Comparison of ENCODE assay signal across 20 cellular contexts in the genomic region with DNA sequence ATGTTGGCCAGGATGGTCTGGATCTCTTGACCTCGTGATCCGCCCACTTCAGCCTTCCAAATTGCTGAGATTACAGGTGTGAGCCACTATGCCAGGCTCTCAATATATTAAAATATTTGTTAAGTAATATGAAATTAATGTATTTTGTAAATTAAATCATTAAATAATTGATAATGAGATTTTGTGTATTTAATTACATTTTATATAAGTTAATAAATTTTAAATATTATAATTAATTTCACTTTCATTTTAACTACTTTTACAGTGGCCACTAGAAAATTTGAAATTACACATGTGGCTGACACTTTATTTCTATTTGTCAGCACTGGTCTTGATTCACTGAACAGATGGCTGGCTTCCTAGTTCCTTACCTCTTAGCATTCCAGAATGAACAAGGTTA.
DNase-seq lines count a peak whose midpoint lies in the region; ATAC-seq, FAIRE-seq and TF ChIP-seq lines count a peak whose summit lies in the region.
"Had no signal": no experiment of that assay in that cellular context is flagged by ENCODE, and none has a peak within 500 bp of the region (broad histone marks: within the 10 kb centered on the region; RNA-seq: fewer than 3 reads in every experiment).

No MANE protein-coding gene starts in this region.

- H3K9me2 ChIP-seq in Karpas-422 (replicated peaks; ENCODE audit: insufficient read depth, low read length) = no peaks in the 10 kb centered on the region

- H3K27ac ChIP-seq in Karpas-422 (ENCODE audit: low read length) = no peak overlapping the region
- H3K27ac ChIP-seq: BLaER1 treated with 17β-estradiol and CSF1 and Interleukin-3, amounts not matched to agents 10 nM and 100 nM had no signal

- no peak for ATAC-seq in GM21717 (IDR thresholded peaks at IDR 0.05; ENCODE audit: unreplicated experiment)
- ATAC-seq: GM23338, HCT116 had no signal

- no peaks in the 10 kb centered on the region for H3K9me3 Mint-ChIP-seq in HFFc6
- H3K9me3 Mint-ChIP-seq: CD14-positive monocyte; CD4-positive, alpha-beta T cell; H9 had no signal

- H3K27ac Mint-ChIP-seq in HFFc6 = no peak overlapping the region
- H3K27ac Mint-ChIP-seq: CD14-positive monocyte; CD4-positive, alpha-beta T cell; CD8-positive, alpha-beta memory T cell; GM23338; H9 had no signal

- no peaks in the 10 kb centered on the region for H3K36me3 Mint-ChIP-seq in HFFc6 (ENCODE audit: low read depth)
- H3K36me3 Mint-ChIP-seq: CD14-positive monocyte; CD8-positive, alpha-beta memory T cell had no signal

- H3K4me3 Mint-ChIP-seq in HFFc6 = no peak overlapping the region
- H3K4me3 Mint-ChIP-seq: CD14-positive monocyte; CD4-positive, alpha-beta T cell; CD8-positive, alpha-beta memory T cell; GM23338; H9 had no signal

- no peaks in the 10 kb centered on the region for H3K4me1 ChIP-seq in Karpas-422 (ENCODE audit: low read length)
- H3K4me1 ChIP-seq: BE2C had no signal

- no peaks in the 10 kb centered on the region for H4K20me1 ChIP-seq in Karpas-422 (ENCODE audit: insufficient read depth, low read depth, low read length)
- H4K20me1 ChIP-seq: BLaER1 treated with 17β-estradiol and CSF1 and Interleukin-3, amounts not matched to agents 10 nM and 100 nM had no signal

- H3K27me3 ChIP-seq in Karpas-422 (ENCODE audit: low read length) = no peaks in the 10 kb centered on the region
- H3K27me3 ChIP-seq: BE2C; BLaER1 treated with 17β-estradiol and CSF1 and Interleukin-3, amounts not matched to agents 10 nM and 100 nM had no signal

- no peaks in the 10 kb centered on the region; the same call in 1 of the 2 replicates for H3K4me1 Mint-ChIP-seq in HFFc6 (ENCODE audit: low read depth)
- H3K4me1 Mint-ChIP-seq: CD14-positive monocyte; CD8-positive, alpha-beta memory T cell had no signal

- no peak overlapping the region for H3K9ac ChIP-seq in Karpas-422 (ENCODE audit: low read length)
- H3K9ac ChIP-seq: BLaER1 treated with 17β-estradiol and CSF1 and Interleukin-3, amounts not matched to agents 10 nM and 100 nM had no signal

- H2AFZ ChIP-seq in Karpas-422 (ENCODE audit: low read length) = no peak overlapping the region
- H2AFZ ChIP-seq: GM23338 had no signal

- H3K36me3 ChIP-seq in Karpas-422 (ENCODE audit: insufficient read depth, low read length) = no peaks in the 10 kb centered on the region
- H3K36me3 ChIP-seq: BE2C; BLaER1 treated with 17β-estradiol and CSF1 and Interleukin-3, amounts not matched to agents 10 nM and 100 nM had no signal

- no peak overlapping the region for H3K4me2 ChIP-seq in Karpas-422 (ENCODE audit: low read depth, low read length, poor library complexity, severe bottlenecking)
- H3K4me2 ChIP-seq: BLaER1 treated with 17β-estradiol and CSF1 and Interleukin-3, amounts not matched to agents 10 nM and 100 nM; GM23338 had no signal

- no peaks in the 10 kb centered on the region for H3K9me3 ChIP-seq in Karpas-422 (ENCODE audit: low read length)
- H3K9me3 ChIP-seq: BE2C had no signal

- H3K27me3 Mint-ChIP-seq in HFFc6 (ENCODE audit: insufficient read depth) = no peaks in the 10 kb centered on the region; the same call in 1 of the 2 replicates
- H3K27me3 Mint-ChIP-seq: CD8-positive, alpha-beta memory T cell had no signal

- FAIRE-seq in colon (lab: Jason Lieb, UNC) = peak; percentile 31
- FAIRE-seq: D721Med, GM12892 had no signal

- no peak for TF ChIP-seq CTCF in HFFc6 (IDR thresholded peaks at IDR 0.05)

- H3K79me2 ChIP-seq in Karpas-422 (ENCODE audit: low read length) = no peaks in the 10 kb centered on the region

- no peak overlapping the region for H3K4me3 ChIP-seq in Karpas-422 (ENCODE audit: low read length)
- H3K4me3 ChIP-seq: BLaER1 treated with 17β-estradiol and CSF1 and Interleukin-3, amounts not matched to agents 10 nM and 100 nM; GM23338 had no signal

- DNase-seq in DMS 273 treated with DMSO at 0.1 percent for 48 hours (lab: John Stamatoyannopoulos, UW) (peak; percentile 8), kidney tubule cell (ENCODE audit: low spot score) (peak; percentile 15), Karpas-422 (no peak), HFFc6 (no peak), inferior parietal cortex (ENCODE audit: extremely low spot score) (no peak)
- DNase-seq: AML-193; BE2C; CD4-positive, alpha-beta T cell; CD8-positive, alpha-beta memory T cell; DMS153; DND-41; H9 had no signal

Comparison
In these comparisons a context has a peak if more than half of its experiments do, and no peak if none do; other contexts are left out.
1. DNase-seq: peak in DMS 273 treated with DMSO at 0.1 percent for 48 hours (single experiment) and kidney tubule cell (single experiment); none in Karpas-422 (single experiment), HFFc6 (single experiment) and inferior parietal cortex (single experiment).